Comparison of ENCODE assay signal across 1 cellular context in genomic region chr6:75852721-75853120, GRCh38.
TF ChIP-seq lines count a peak whose summit lies in the region.

No MANE protein-coding gene starts in this region.

TF ChIP-seq in HepG2, 621 proteins besides CTCF, POLR2A, EP300 and RAD21 (continued from another document):
- TF ChIP-seq ZNF747 (CRISPR knock-in tag; IDR thresholded peaks at IDR 0.05; ENCODE audit: borderline replicate concordance) (no peak), ZZZ3 (CRISPR knock-in tag; IDR thresholded peaks at IDR 0.05; ENCODE audit: borderline replicate concordance) (no peak), ZBTB10 (CRISPR knock-in tag; IDR thresholded peaks at IDR 0.05; ENCODE audit: borderline replicate concordance) (no peak), ZKSCAN1 (IDR thresholded peaks at IDR 0.05; ENCODE audit: low read length) (no peak), ZNF570 (CRISPR knock-in tag; IDR thresholded peaks at IDR 0.05; ENCODE audit: borderline replicate concordance) (no peak), PRDM4 (CRISPR knock-in tag; IDR thresholded peaks at IDR 0.05; ENCODE audit: borderline replicate concordance) (no peak), RNF2 (conservative IDR thresholded peaks at IDR 0.05; ENCODE audit: low read depth) (no peak), NR2F1 (CRISPR knock-in tag; IDR thresholded peaks at IDR 0.05) (peak in 1 of 2 experiments; percentile 63; a peak in 2 of 4 replicates), ARID3A (IDR thresholded peaks at IDR 0.05; ENCODE audit: low read depth, low read length) (peak; percentile 14; the same call in 1 of the 2 replicates), ZNF879 (CRISPR knock-in tag; IDR thresholded peaks at IDR 0.05) (no peak), HNF4A (CRISPR knock-in tag; IDR thresholded peaks at IDR 0.05) (no peak), NR2F6 (IDR thresholded peaks at IDR 0.05) (peak; percentile 42; the same call in 1 of the 2 replicates), NR2F6 (CRISPR knock-in tag; IDR thresholded peaks at IDR 0.05) (no peak), TIGD3 (CRISPR knock-in tag; IDR thresholded peaks at IDR 0.05; ENCODE audit: borderline replicate concordance) (no peak), ZNF878 (CRISPR knock-in tag; IDR thresholded peaks at IDR 0.05) (no peak), RBAK (CRISPR knock-in tag; IDR thresholded peaks at IDR 0.05) (no peak), ZFP91 (CRISPR knock-in tag; IDR thresholded peaks at IDR 0.05; ENCODE audit: borderline replicate concordance) (no peak), HHEX (CRISPR knock-in tag; IDR thresholded peaks at IDR 0.05) (no peak), FOXP1 (IDR thresholded peaks at IDR 0.05) (no peak), FOXP1 (CRISPR knock-in tag; IDR thresholded peaks at IDR 0.05) (peak; percentile 60; the same call in 1 of the 2 replicates), POGZ (CRISPR knock-in tag; IDR thresholded peaks at IDR 0.05) (no peak), MAF1 (CRISPR knock-in tag; IDR thresholded peaks at IDR 0.05; ENCODE audit: borderline replicate concordance) (no peak), ZNF121 (CRISPR knock-in tag; IDR thresholded peaks at IDR 0.05) (no peak), STAT5B (CRISPR knock-in tag; IDR thresholded peaks at IDR 0.05) (no peak), NFE2L2 (IDR thresholded peaks at IDR 0.05; ENCODE audit: low read length) (peak; percentile 20; the same call in 1 of the 2 replicates), FOXA3 (CRISPR knock-in tag; IDR thresholded peaks at IDR 0.05) (peak; percentile 19; the same call in 1 of the 2 replicates), ISL2 (CRISPR knock-in tag; IDR thresholded peaks at IDR 0.05) (no peak), CHCHD3 (CRISPR knock-in tag; IDR thresholded peaks at IDR 0.05) (no peak), ZNF274 (CRISPR knock-in tag; IDR thresholded peaks at IDR 0.05) (no peak), GATA4 (IDR thresholded peaks at IDR 0.05; ENCODE audit: borderline replicate concordance, low read depth) (no peak), ZNF770 (CRISPR knock-in tag; IDR thresholded peaks at IDR 0.05) (no peak), ATF5 (CRISPR knock-in tag; IDR thresholded peaks at IDR 0.05; ENCODE audit: low read depth) (no peak), HDAC1 (CRISPR knock-in tag; IDR thresholded peaks at IDR 0.05) (no peak), ZNF207 (IDR thresholded peaks at IDR 0.05; ENCODE audit: borderline replicate concordance) (no peak), HOMEZ (CRISPR knock-in tag; IDR thresholded peaks at IDR 0.05; ENCODE audit: low read depth) (0 out of 2 replicates have a peak, but pooled peaks have one; percentile 20), MAFF (IDR thresholded peaks at IDR 0.05; ENCODE audit: low read depth, low read length) (0 out of 2 replicates have a peak, but pooled peaks have one; percentile 20)
